8 cellular contexts compared by ENCODE assay signal in the genomic region with DNA sequence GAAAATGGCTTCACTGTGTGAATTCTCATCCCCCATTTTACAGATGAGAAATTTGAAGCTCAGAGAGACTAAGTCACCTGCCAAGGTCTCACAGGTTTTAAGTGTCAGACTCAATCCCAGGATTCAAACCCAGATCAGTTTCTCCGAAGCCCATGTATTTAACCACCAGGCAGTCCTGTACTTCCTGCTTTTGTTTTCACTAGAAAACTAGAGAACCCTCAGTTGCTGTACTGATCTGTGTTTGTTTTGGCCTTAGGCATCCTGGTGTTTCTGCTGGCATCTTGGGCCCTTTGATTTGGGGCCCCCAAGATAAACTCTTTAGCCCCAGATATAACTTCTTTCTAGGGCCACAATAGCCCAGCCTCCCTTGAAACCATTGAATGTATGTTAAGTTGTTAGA. TPM values are rescaled to one million over a fixed set of nuclear protein-coding genes. Genes with fewer than 3 reads are reported as not detected.
DNase-seq lines count a peak whose midpoint lies in the region; ATAC-seq and TF ChIP-seq lines count a peak whose summit lies in the region.

No MANE protein-coding gene starts in this region.

- peaks cover 29% of the 10 kb centered on the region for H3K4me1 ChIP-seq in BLaER1

- H3K9me3 ChIP-seq in BLaER1: no peaks in the 10 kb centered on the region

- 0 out of 2 replicates have a peak overlapping the region, but pooled peaks have one; percentile 13 for H3K9ac ChIP-seq in BLaER1

- CTCF ChIA-PET in activated B cell treated with CpG ODN at 0.5 μM for 24 hours (lab: Charles Lee): interaction anchor here (1.1 to 2.0 kb wide), 6 partner anchors 19 to 51 kb away, joined by 3 to 20 read pairs (median 5); a partner anchor contains a TSS

- peak; percentile 14 for TF ChIP-seq POLR2A in GM19099 (IDR thresholded peaks at IDR 0.05; ENCODE audit: extremely low read depth, insufficient read length, low read depth)

- peak overlapping the region; percentile 64 for H3K27ac ChIP-seq in BLaER1

- peaks cover 89% of the 10 kb centered on the region for H3K4me1 Mint-ChIP-seq in activated B cell treated with CpG ODN at 0.5 μM for 24 hours

- ATAC-seq in HG03025 (IDR thresholded peaks at IDR 0.05; ENCODE audit: low FRiP score, unreplicated experiment) (peak; percentile 51), activated B cell treated with CpG ODN at 0.5 μM for 24 hours (ENCODE audit: low read depth) (peak; percentile 25)

- POLR2A ChIA-PET in activated B cell treated with CpG ODN at 0.5 μM for 24 hours (lab: Charles Lee): interaction anchor here (1.0 to 9.4 kb wide), 17 partner anchors 8 to 121 kb away, joined by 3 to 140 read pairs (median 9); a partner anchor contains a TSS

- peak overlapping the region; percentile 63 for H3K4me3 Mint-ChIP-seq in activated B cell treated with CpG ODN at 0.5 μM for 24 hours

- H3K4me2 ChIP-seq in BLaER1: peak overlapping the region; percentile 67

- no peak overlapping the region for H3K4me3 ChIP-seq in BLaER1
- H3K4me3 ChIP-seq in foreskin fibroblast (ENCODE audit: low read depth in 1 of 2, low read length in 2 of 2): no peak overlapping the region

- H3K36me3 ChIP-seq in BLaER1: peaks cover 21% of the 10 kb centered on the region; the same call in 1 of the 2 replicates

- peak overlapping the region; percentile 97 for H3K27ac Mint-ChIP-seq in activated B cell treated with CpG ODN at 0.5 μM for 24 hours

- no peaks in the 10 kb centered on the region; the same call in 1 of the 2 replicates for H4K20me1 ChIP-seq in BLaER1

- H3K27me3 ChIP-seq in BLaER1: no peaks in the 10 kb centered on the region

- DNase-seq in activated B cell treated with CpG ODN at 0.5 μM for 24 hours (no peak), NCI-H2227 treated with DMSO at 0.1 percent for 48 hours (lab: John Stamatoyannopoulos, UW) (no peak), NCI-H748 (lab: John Stamatoyannopoulos, UW; ENCODE audit: unreplicated experiment) (no peak), foreskin fibroblast (no peak), islet precursor cell (no peak)

- no peak for TF ChIP-seq CTCF in activated B cell treated with CpG ODN at 0.5 μM for 24 hours (IDR thresholded peaks at IDR 0.05)
- TF ChIP-seq CTCF in foreskin fibroblast (IDR thresholded peaks at IDR 0.05; ENCODE audit: low read depth, low read length): no peak

- H3K27me3 Mint-ChIP-seq in activated B cell treated with CpG ODN at 0.5 μM for 24 hours: no peaks in the 10 kb centered on the region

- intact Hi-C loops in activated B cell treated with CpG ODN at 0.5 μM for 24 hours (cut with micrococcal nuclease): loop anchor here (1.0 to 2.0 kb wide), 7 partner anchors 15 to 121 kb away; a partner anchor contains a TSS

- peaks cover 53% of the 10 kb centered on the region for H3K36me3 Mint-ChIP-seq in activated B cell treated with CpG ODN at 0.5 μM for 24 hours (ENCODE audit: low read depth)

- H3K9me3 Mint-ChIP-seq in activated B cell treated with CpG ODN at 0.5 μM for 24 hours: no peaks in the 10 kb centered on the region

RNA-seq across cellular contexts. Expression of a gene that starts 36.5 kb away (rescaled TPM):
- total RNA-seq in activated B cell treated with CpG ODN at 0.5 μM for 24 hours: 98.3 and 99.3 TPM in 2 replicates
